Comparison of ENCODE assay signal across 1 cellular context in genomic region chr5:59729820-59730219, GRCh38.
TF ChIP-seq lines count a peak whose summit lies in the region.

No MANE protein-coding gene starts in this region.

TF ChIP-seq in GM12878, 131 proteins besides CTCF, POLR2A, EP300 and RAD21 (continued from another document):
- TF ChIP-seq, protein P1, sequence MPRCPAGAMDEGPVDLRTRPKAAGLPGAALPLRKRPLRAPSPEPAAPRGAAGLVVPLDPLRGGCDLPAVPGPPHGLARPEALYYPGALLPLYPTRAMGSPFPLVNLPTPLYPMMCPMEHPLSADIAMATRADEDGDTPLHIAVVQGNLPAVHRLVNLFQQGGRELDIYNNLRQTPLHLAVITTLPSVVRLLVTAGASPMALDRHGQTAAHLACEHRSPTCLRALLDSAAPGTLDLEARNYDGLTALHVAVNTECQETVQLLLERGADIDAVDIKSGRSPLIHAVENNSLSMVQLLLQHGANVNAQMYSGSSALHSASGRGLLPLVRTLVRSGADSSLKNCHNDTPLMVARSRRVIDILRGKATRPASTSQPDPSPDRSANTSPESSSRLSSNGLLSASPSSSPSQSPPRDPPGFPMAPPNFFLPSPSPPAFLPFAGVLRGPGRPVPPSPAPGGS (IDR thresholded peaks at IDR 0.05; ENCODE audit: borderline replicate concordance, insufficient read depth, low read depth, low read length, poor library complexity, severe bottlenecking), result no peak
- TF ChIP-seq, protein P2, sequence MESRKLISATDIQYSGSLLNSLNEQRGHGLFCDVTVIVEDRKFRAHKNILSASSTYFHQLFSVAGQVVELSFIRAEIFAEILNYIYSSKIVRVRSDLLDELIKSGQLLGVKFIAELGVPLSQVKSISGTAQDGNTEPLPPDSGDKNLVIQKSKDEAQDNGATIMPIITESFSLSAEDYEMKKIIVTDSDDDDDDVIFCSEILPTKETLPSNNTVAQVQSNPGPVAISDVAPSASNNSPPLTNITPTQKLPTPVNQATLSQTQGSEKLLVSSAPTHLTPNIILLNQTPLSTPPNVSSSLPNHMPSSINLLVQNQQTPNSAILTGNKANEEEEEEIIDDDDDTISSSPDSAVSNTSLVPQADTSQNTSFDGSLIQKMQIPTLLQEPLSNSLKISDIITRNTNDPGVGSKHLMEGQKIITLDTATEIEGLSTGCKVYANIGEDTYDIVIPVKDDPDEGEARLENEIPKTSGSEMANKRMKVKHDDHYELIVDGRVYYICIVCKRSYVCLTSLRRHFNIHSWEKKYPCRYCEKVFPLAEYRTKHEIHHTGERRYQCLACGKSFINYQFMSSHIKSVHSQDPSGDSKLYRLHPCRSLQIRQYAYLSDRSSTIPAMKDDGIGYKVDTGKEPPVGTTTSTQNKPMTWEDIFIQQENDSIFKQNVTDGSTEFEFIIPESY (IDR thresholded peaks at IDR 0.05), result no peak
- TF ChIP-seq TCF12 (IDR thresholded peaks at IDR 0.05; ENCODE audit: low read depth, low read length) (no peak), CHD4 (IDR thresholded peaks at IDR 0.05) (no peak), IKZF1 (conservative IDR thresholded peaks at IDR 0.05) (no peak), MTA3 (IDR thresholded peaks at IDR 0.05; ENCODE audit: borderline replicate concordance, low read length) (no peak), SMC3 (IDR thresholded peaks at IDR 0.05; ENCODE audit: borderline replicate concordance, low read length) (no peak), BACH1 (IDR thresholded peaks at IDR 0.05; ENCODE audit: borderline replicate concordance) (no peak), SPI1 (IDR thresholded peaks at IDR 0.05; ENCODE audit: borderline replicate concordance, insufficient read depth, low read depth, low read length) (no peak), ZSCAN29 (IDR thresholded peaks at IDR 0.05) (no peak), CREM (IDR thresholded peaks at IDR 0.05; ENCODE audit: low read depth) (no peak), GABPA (IDR thresholded peaks at IDR 0.05; ENCODE audit: low read depth) (no peak), GATAD2B (conservative IDR thresholded peaks at IDR 0.05; ENCODE audit: low read depth) (no peak), ATF3 (IDR thresholded peaks at IDR 0.05; ENCODE audit: borderline replicate concordance, extremely low read depth, low read depth, low read length) (no peak)
- TF ChIP-seq, protein P3, sequence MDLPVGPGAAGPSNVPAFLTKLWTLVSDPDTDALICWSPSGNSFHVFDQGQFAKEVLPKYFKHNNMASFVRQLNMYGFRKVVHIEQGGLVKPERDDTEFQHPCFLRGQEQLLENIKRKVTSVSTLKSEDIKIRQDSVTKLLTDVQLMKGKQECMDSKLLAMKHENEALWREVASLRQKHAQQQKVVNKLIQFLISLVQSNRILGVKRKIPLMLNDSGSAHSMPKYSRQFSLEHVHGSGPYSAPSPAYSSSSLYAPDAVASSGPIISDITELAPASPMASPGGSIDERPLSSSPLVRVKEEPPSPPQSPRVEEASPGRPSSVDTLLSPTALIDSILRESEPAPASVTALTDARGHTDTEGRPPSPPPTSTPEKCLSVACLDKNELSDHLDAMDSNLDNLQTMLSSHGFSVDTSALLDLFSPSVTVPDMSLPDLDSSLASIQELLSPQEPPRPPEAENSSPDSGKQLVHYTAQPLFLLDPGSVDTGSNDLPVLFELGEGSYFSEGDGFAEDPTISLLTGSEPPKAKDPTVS (IDR thresholded peaks at IDR 0.05; ENCODE audit: low read depth, low read length), result no peak
